Comparison of ENCODE assay signal across 8 cellular contexts in genomic region chr17:18855831-18856624, GRCh38. TPM values are rescaled to one million over a fixed set of nuclear protein-coding genes. Genes with fewer than 3 reads are reported as not detected.
DNase-seq lines count a peak whose midpoint lies in the region; ATAC-seq, FAIRE-seq and TF ChIP-seq lines count a peak whose summit lies in the region.

No MANE protein-coding gene starts in this region.

- H3K27ac Mint-ChIP-seq in memory B cell = peak overlapping the region; percentile 81

- peaks cover 6 to 35% of the 10 kb centered on the region in 2 experiments; a peak in 3 of 4 replicates for H3K79me2 ChIP-seq in H1 (ENCODE audit: control insufficient read depth in 1 of 2, insufficient read depth in 2 of 2, low read length in 2 of 2)

- H3K18ac ChIP-seq in H1 (ENCODE audit: extremely low read depth, low read length) = no peak overlapping the region

- peak; percentile 30 to 85 for TF ChIP-seq POLR2A in H1 (IDR thresholded peaks at IDR 0.05; ENCODE audit: control extremely low read depth in 1 of 2, low read depth in 2 of 2, low read length in 2 of 2)

- no peaks in the 10 kb centered on the region for H3K27me3 ChIP-seq in H1 (replicated peaks in 1 of 4; ENCODE audit: control insufficient read depth in 3 of 4, extremely low read depth in 1 of 4, insufficient read depth in 3 of 4, low read length in 3 of 4)

- no peaks in the 10 kb centered on the region for H3K79me1 ChIP-seq in H1 (ENCODE audit: low read depth, low read length)

- TF ChIP-seq EP300 in H1 (IDR thresholded peaks at IDR 0.05; ENCODE audit: borderline replicate concordance in 1 of 2, low read depth in 2 of 2, low read length in 2 of 2) = no peak

- peaks cover 3% of the 10 kb centered on the region for H3K36me3 Mint-ChIP-seq in memory B cell

- H2BK5ac ChIP-seq in H1 (ENCODE audit: low read depth, low read length) = peak overlapping the region; percentile 77; the same call in 1 of the 2 replicates

- H4K91ac ChIP-seq in H1 (replicated peaks; ENCODE audit: insufficient read length, low read length) = peak overlapping the region; percentile 39

- peak overlapping the region; percentile 71 to 87 for H3K4me2 ChIP-seq in H1 (ENCODE audit: insufficient read depth in 1 of 2, low read depth in 2 of 2, low read length in 2 of 2)

- no peak overlapping the region; the same call in 1 of the 2 replicates for H2BK12ac ChIP-seq in H1 (ENCODE audit: low read depth, low read length)

- TF ChIP-seq RAD21 in H1 (IDR thresholded peaks at IDR 0.05 in 1 of 2, conservative IDR thresholded peaks at IDR 0.05 in 1 of 2; ENCODE audit: low read depth in 2 of 2, low read length in 2 of 2) = no peak

- CTCF ChIA-PET in H1 (lab: Charles Lee; ENCODE audit: partially characterized antibody) = no interaction called here

- no peak for TF ChIP-seq CTCF in H1 (IDR thresholded peaks at IDR 0.05; ENCODE audit: control extremely low read depth in 1 of 3, insufficient read depth in 1 of 3, low read depth in 1 of 3, low read length in 3 of 3)

- no peaks in the 10 kb centered on the region for H4K20me1 ChIP-seq in H1 (replicated peaks in 1 of 2; ENCODE audit: control insufficient read depth in 1 of 2, insufficient read depth in 2 of 2, low read length in 2 of 2)

- no peak overlapping the region for H3K4ac ChIP-seq in H1 (replicated peaks; ENCODE audit: insufficient read length, low read depth, low read length)

- WGBS in H1 (ENCODE audit: extremely low coverage in 1 of 2, insufficient coverage in 1 of 2, insufficient read length in 1 of 2, insufficient replicate concordance in 2 of 2, low coverage in 1 of 2, low lambda C conversion rate in 2 of 2, missing lambda C conversion rate in 1 of 2), 2 experiments = 2% methylated on average over 29 of the region's 31 CpGs; no CpG with 5 or more reads in 1 of the 2 experiments

- H3K56ac ChIP-seq in H1 (replicated peaks; ENCODE audit: insufficient read length, low read depth, low read length) = peak overlapping the region; percentile 51

- peak overlapping the region; percentile 43; the same call in 1 of the 2 replicates for H2AK5ac ChIP-seq in H1 (ENCODE audit: low read depth, low read length)

- H3K23ac ChIP-seq in H1 (ENCODE audit: insufficient read length) = no peak overlapping the region

- H3K4me1 ChIP-seq in H1 (replicated peaks in 1 of 4; ENCODE audit: control insufficient read depth in 3 of 4, insufficient read depth in 4 of 4, low read length in 3 of 4) = peaks cover 0 to 5% (median 2%) of the 10 kb centered on the region in 4 experiments; a peak in 4 of 7 replicates

- no peak overlapping the region for H2BK20ac ChIP-seq in H1 (ENCODE audit: low read length)

- no peaks in the 10 kb centered on the region for H3K9me3 ChIP-seq in H1 (ENCODE audit: insufficient read depth in 2 of 2, low read depth in 1 of 2, low read length in 1 of 2)

- H3K27ac ChIP-seq in H1 (ENCODE audit: low read depth, low read length) = peak overlapping the region; percentile 69

- peak overlapping the region; percentile 79 to 93 (median 84) for H3K4me3 ChIP-seq in H1 (ENCODE audit: extremely low read depth in 1 of 4, insufficient read depth in 2 of 4, low read depth in 3 of 4, low read length in 4 of 4)

- H2BK120ac ChIP-seq in H1 (replicated peaks; ENCODE audit: low read depth, low read length) = no peak overlapping the region

- H3K9ac ChIP-seq in H1 (replicated peaks in 1 of 4; ENCODE audit: extremely low read depth in 1 of 4, low read depth in 3 of 4, low read length in 3 of 4) = peak overlapping the region; percentile 64 to 83 (median 70)

- H3K27me3 Mint-ChIP-seq in memory B cell = no peaks in the 10 kb centered on the region

- POLR2A ChIA-PET in H1 (lab: Charles Lee; ENCODE audit: partially characterized antibody) = no interaction called here

- H2AFZ ChIP-seq in H1 (ENCODE audit: low read length) = peak overlapping the region; percentile 97

- no peaks in the 10 kb centered on the region for H3K9me3 Mint-ChIP-seq in memory B cell

- H4K8ac ChIP-seq in H1 (ENCODE audit: extremely low read depth, insufficient read depth, low read length) = 0 out of 2 replicates have a peak overlapping the region, but pooled peaks have one; percentile 75

- peak overlapping the region; percentile 92 for H3K4me3 Mint-ChIP-seq in memory B cell

- peak; percentile 94 for FAIRE-seq in H1 (lab: Jason Lieb, UNC)

- H4K5ac ChIP-seq in H1 (ENCODE audit: insufficient read length, low read depth, low read length) = peak overlapping the region; percentile 14

- H3K14ac ChIP-seq in H1 (ENCODE audit: insufficient read length) = no peak overlapping the region

- peak; percentile 63 for ATAC-seq in GM21367 (IDR thresholded peaks at IDR 0.05; ENCODE audit: unreplicated experiment)
- ATAC-seq in memory B cell (ENCODE audit: low read depth) = peak; percentile 81

- peaks cover 33% of the 10 kb centered on the region for H3K4me1 Mint-ChIP-seq in memory B cell

- peaks cover 7% of the 10 kb centered on the region for H3K23me2 ChIP-seq in H1 (ENCODE audit: low read depth, low read length)

- H2BK15ac ChIP-seq in H1 (ENCODE audit: low read length) = 0 out of 2 replicates have a peak overlapping the region, but pooled peaks have one; percentile 37

- DNase-seq in COR-L47 (lab: John Stamatoyannopoulos, UW) = peak; percentile 83
- DNase-seq in HT1080 (ENCODE audit: low read depth) = peak; percentile 93
- DNase-seq in NOMO-1 (lab: John Stamatoyannopoulos, UW; ENCODE audit: unreplicated experiment in 2 of 2) = peak; percentile 82 to 91
- peak; percentile 40 to 71 (median 64) for DNase-seq in activated CD8-positive, alpha-beta memory T cell treated with anti-CD3 and anti-CD28 coated beads for 48 hours (ENCODE audit: low read depth in 2 of 3, low spot score in 2 of 3)
- DNase-seq in H1 (ENCODE audit: low read depth in 1 of 2, low spot score in 2 of 2) = peak; percentile 81 to 85
- peak; percentile 63 to 79 for DNase-seq in memory B cell (ENCODE audit: low spot score in 2 of 2)
- DNase-seq in stimulated activated CD8-positive, alpha-beta memory T cell treated with anti-CD3 and anti-CD28 coated beads, Interleukin-12 subunit alpha, Interleukin-12 subunit beta, amount 100 ng/mL, for 1 hour (ENCODE audit: low read depth) = peak; percentile 84

- no peaks in the 10 kb centered on the region for H3K36me3 ChIP-seq in H1 (ENCODE audit: control insufficient read depth in 2 of 4, insufficient read depth in 4 of 4, low read length in 3 of 4)

TF ChIP-seq in H1, 55 proteins besides CTCF, POLR2A, EP300 and RAD21 (continues in another document):
- TF ChIP-seq SIX5 (IDR thresholded peaks at IDR 0.05; ENCODE audit: low read depth, low read length) (no peak), ATF3 (IDR thresholded peaks at IDR 0.05; ENCODE audit: insufficient read depth, low read depth, low read length) (peak; percentile 92), CHD2 (IDR thresholded peaks at IDR 0.05; ENCODE audit: low read length) (no peak), RFX5 (IDR thresholded peaks at IDR 0.05; ENCODE audit: borderline replicate concordance, low read depth, low read length) (no peak), SP4 (IDR thresholded peaks at IDR 0.05; ENCODE audit: low read length) (no peak), MAFK (IDR thresholded peaks at IDR 0.05; ENCODE audit: low read depth, low read length) (no peak), CBX8 (IDR thresholded peaks at IDR 0.05; ENCODE audit: borderline replicate concordance, low read depth, low read length) (no peak), USF2 (IDR thresholded peaks at IDR 0.05; ENCODE audit: low read length) (peak; percentile 97), POLR2AphosphoS5 (IDR thresholded peaks at IDR 0.05; ENCODE audit: low read depth, low read length) (peak; percentile 77), TEAD4 (IDR thresholded peaks at IDR 0.05; ENCODE audit: low read depth, low read length) (peak; percentile 75; the same call in 1 of the 2 replicates), EGR1 (IDR thresholded peaks at IDR 0.05; ENCODE audit: borderline replicate concordance, low read depth, low read length) (no peak), TCF12 (IDR thresholded peaks at IDR 0.05; ENCODE audit: low read depth, low read length) (no peak), E2F6 (IDR thresholded peaks at IDR 0.05) (no peak; the same call in 1 of the 2 replicates), SP1 (IDR thresholded peaks at IDR 0.05; ENCODE audit: low read depth, low read length) (peak; percentile 81), KDM1A (IDR thresholded peaks at IDR 0.05; ENCODE audit: borderline replicate concordance, low read length) (no peak; the same call in 1 of the 2 replicates), FOSL1 (IDR thresholded peaks at IDR 0.05; ENCODE audit: insufficient read depth, low read depth, low read length) (no peak), SIRT6 (IDR thresholded peaks at IDR 0.05; ENCODE audit: low read length) (no peak)

RNA-seq across cellular contexts. Expression of gene PRPSAP2, which starts 1.9 kb away (rescaled TPM):
- 34.4 and 49.2 TPM in 2 replicates for total RNA-seq in HT1080 (2014; rRNA removed; shearing (Covaris generic))
- 36.2 and 39.2 TPM in 2 replicates for polyA plus RNA-seq in HT1080 (2015; cell fraction: cytosol; rRNA removed)
- polyA plus RNA-seq in HT1080 (2015; cell fraction: nucleus; rRNA removed) = 34.5 and 40.9 TPM in 2 replicates
- 48.3 and 50.5 TPM in 2 replicates for total RNA-seq in H1 (2021; fragmentation: NEBNext Ultra II Directional; extraction: Animal tissue kit (Norgen Biotek cat#: 25700))
- 21.9 and 28.7 TPM in 2 replicates for polyA plus RNA-seq in H1 (2011; rRNA removed)
- polyA plus RNA-seq in H1 (2011; cell fraction: cytosol; rRNA removed) = 41.4 TPM
- 20.4 TPM for polyA plus RNA-seq in H1 (2011; cell fraction: nucleus; rRNA removed)
- 39.2 to 57.3 TPM (median 40.7 TPM) in 4 replicates for polyA plus RNA-seq in H1 (2012, experiment 1 of 2)
- 8.4 TPM for polyA plus RNA-seq in H1 (2012, experiment 2 of 2)
- 27.9 TPM for polyA plus RNA-seq in H1 (2013, experiment 1 of 2)
- polyA plus RNA-seq in H1 (2013, experiment 2 of 2) = 24.7 TPM
- 34.9 and 41.1 TPM in 2 replicates for polyA minus RNA-seq in H1 (2011; rRNA and poly(A)+ RNA removed)
- 28.1 TPM for polyA minus RNA-seq in H1 (2011; cell fraction: cytosol; rRNA and poly(A)+ RNA removed)
- polyA minus RNA-seq in H1 (2011; cell fraction: nucleus; rRNA and poly(A)+ RNA removed) = 36.3 TPM

Comparison
In these comparisons a context has a peak if more than half of its experiments do, and no peak if none do; other contexts are left out.
1. Peak in every context shown above with its lines: DNase-seq, ATAC-seq, H3K4me3 ChIP-seq and H3K27ac ChIP-seq.